In genomic region chr12:27970391-27970980, GRCh38 we compare ENCODE assay signal across 9 cellular contexts. TPM values are rescaled to one million over a fixed set of nuclear protein-coding genes. Genes with fewer than 3 reads are reported as not detected.
DNase-seq lines count a peak whose midpoint lies in the region; ATAC-seq and TF ChIP-seq lines count a peak whose summit lies in the region.
"Had no signal": no experiment of that assay in that cellular context is flagged by ENCODE, and none has a peak within 500 bp of the region (broad histone marks: within the 10 kb centered on the region; RNA-seq: fewer than 3 reads in every experiment).

No MANE protein-coding gene starts in this region.

- CTCF ChIA-PET in BJ (lab: Yijun Ruan, JAX), result interaction anchor here (1.2 kb wide), 2 partner anchors 14 to 203 kb away, joined by 4 to 5 read pairs; no protein-coding TSS in a partner anchor

- peak overlapping the region; percentile 57 for H3K4me3 Mint-ChIP-seq in chondrocyte (ENCODE audit: unreplicated experiment)

- H3K27me3 ChIP-seq in BJ (ENCODE audit: control insufficient read depth, insufficient read depth, low read length) (peaks cover 24% of the 10 kb centered on the region), lung (ENCODE audit: control insufficient read depth, insufficient read depth) (peaks cover 3% of the 10 kb centered on the region)

- POLR2A ChIA-PET in BJ (lab: Charles Lee), result no interaction called here

- 1 to 2% methylated on average over 36 to 64 of the region's 64 CpGs for WGBS in lung, 2 donors
- under 1% methylated on average over 63 of the region's 64 CpGs for WGBS in urinary bladder

- H3K4me1 ChIP-seq in lung (ENCODE audit: control insufficient read depth in 2 of 2, insufficient read depth in 2 of 2, low read length in 2 of 2) (peaks cover 0 to 7% of the 10 kb centered on the region in 2 donors), urinary bladder (ENCODE audit: insufficient read depth) (no peaks in the 10 kb centered on the region)

- no peak overlapping the region for H3K27ac Mint-ChIP-seq in chondrocyte (ENCODE audit: unreplicated experiment)

- no peak for DNase-seq in BJ (ENCODE audit: low read depth)
- DNase-seq in chondrocyte (ENCODE audit: low spot score), result no peak
- no peak for DNase-seq in lung (ENCODE audit: low spot score)
- DNase-seq in NAMALWA (ENCODE audit: low spot score), result no peak
- DNase-seq in SHP77 (lab: John Stamatoyannopoulos, UW), result no peak

- H3K27me3 Mint-ChIP-seq in chondrocyte (ENCODE audit: low read depth), result peaks cover 24% of the 10 kb centered on the region

- H3K9me3 Mint-ChIP-seq in chondrocyte (ENCODE audit: low read depth), result no peaks in the 10 kb centered on the region

- no peak for TF ChIP-seq CTCF in BJ (IDR thresholded peaks at IDR 0.05; ENCODE audit: insufficient read depth, low read depth, low read length)
- no peak for TF ChIP-seq CTCF in chondrocyte (IDR thresholded peaks at IDR 0.05)
- no peak for TF ChIP-seq CTCF in lung (IDR thresholded peaks at IDR 0.05; ENCODE audit: control extremely low read depth, extremely low read depth)

- no peaks in the 10 kb centered on the region for H3K36me3 Mint-ChIP-seq in chondrocyte (ENCODE audit: low read depth)

- ATAC-seq in GM19397 (IDR thresholded peaks at IDR 0.05; ENCODE audit: unreplicated experiment) (peak; percentile 28), HG03558 (IDR thresholded peaks at IDR 0.05; ENCODE audit: extremely low read depth, unreplicated experiment) (peak; percentile 11), lung (ENCODE audit: insufficient read depth, low FRiP score) (peak; percentile 12)

- peak overlapping the region; percentile 44 for H3K4me3 ChIP-seq in BJ (ENCODE audit: low read depth, low read length)
- peak overlapping the region; percentile 6 for H3K4me3 ChIP-seq in lung
- H3K4me3 ChIP-seq in urinary bladder (ENCODE audit: low read depth, low read length), result peak overlapping the region; percentile 63

- no peaks in the 10 kb centered on the region for H3K36me3 ChIP-seq in BJ (ENCODE audit: control insufficient read depth, insufficient read depth, low read length)
- H3K36me3 ChIP-seq in lung (ENCODE audit: control insufficient read depth in 2 of 2, insufficient read depth in 2 of 2, low read length in 2 of 2), result no peaks in the 10 kb centered on the region
- H3K36me3 ChIP-seq in urinary bladder (ENCODE audit: insufficient read depth), result no peaks in the 10 kb centered on the region

- peaks cover 45% of the 10 kb centered on the region for H3K4me1 Mint-ChIP-seq in chondrocyte (ENCODE audit: low read depth)

- H3K9me3 ChIP-seq in lung (ENCODE audit: control insufficient read depth in 2 of 2, insufficient read depth in 1 of 2, low read length in 1 of 2), result no peaks in the 10 kb centered on the region

- H3K27ac ChIP-seq in lung (ENCODE audit: low read depth in 1 of 2, low read length in 1 of 2) (no peak overlapping the region), urinary bladder (ENCODE audit: low read depth) (peak overlapping the region; percentile 77)

RNA-seq across cellular contexts. Expression of gene PTHLH, which starts 2.0 kb away (rescaled TPM):
- polyA plus RNA-seq in BJ (2011; rRNA removed) (0.10 and 0.22 TPM in 2 replicates), lung (under 1 TPM; 0.22 to 0.28 TPM), urinary bladder (7.5 TPM)
- 0.14 TPM in 1 of 2 replicates, not detected in the other for polyA minus RNA-seq in BJ (2011; rRNA and poly(A)+ RNA removed)
- total RNA-seq in chondrocyte (1.1 to 1.8 TPM (median 1.3 TPM) in 3 replicates), lung (1 to 10 TPM in 1 of 2 donors, under 1 TPM in 1; 0.46 to 3.0 TPM), urinary bladder (13.7 TPM)
- total RNA-seq: mononuclear cell had no signal

Comparison
In these comparisons a context has a peak if more than half of its experiments do, and no peak if none do; other contexts are left out.
1. H3K4me3 ChIP-seq: peak in every context shown above with its lines; median percentile 63 in urinary bladder; 44 in BJ; 6 in lung.